Comparison of ENCODE assay signal across 16 cellular contexts in genomic region chr13:33497146-33497845, GRCh38.
DNase-seq lines count a peak whose midpoint lies in the region; ATAC-seq, FAIRE-seq and TF ChIP-seq lines count a peak whose summit lies in the region.
"Had no signal": no experiment of that assay in that cellular context is flagged by ENCODE, and none has a peak within 500 bp of the region (broad histone marks: within the 10 kb centered on the region; RNA-seq: fewer than 3 reads in every experiment).

No MANE protein-coding gene starts in this region.

- in situ Hi-C loops in HAP-1 (cut with MboI; ENCODE audit: low sequenced_read_pairs): no loop called here

- H3K4me3 ChIP-seq in left ventricle myocardium inferior (no peak overlapping the region), bronchial epithelial cell (ENCODE audit: low read depth, low read length) (no peak overlapping the region), left lung (no peak overlapping the region), HAP-1 (no peak overlapping the region)
- H3K4me3 ChIP-seq: transverse colon had no signal

- intact Hi-C loops in left ventricle myocardium inferior (cut with micrococcal nuclease): no loop called here
- intact Hi-C loops in cardiac septum (cut with DNase I): no loop called here
- intact Hi-C loops in left lung (cut with DNase I): no loop called here

- H3K27me3 ChIP-seq in left ventricle myocardium inferior (ENCODE audit: low read depth): no peaks in the 10 kb centered on the region
- no peaks in the 10 kb centered on the region for H3K27me3 ChIP-seq in bronchial epithelial cell (ENCODE audit: control insufficient read depth, insufficient read depth, low read length)
- H3K27me3 ChIP-seq in left lung: no peaks in the 10 kb centered on the region
- H3K27me3 ChIP-seq in HAP-1 (ENCODE audit: low read depth): no peaks in the 10 kb centered on the region
- H3K27me3 ChIP-seq: transverse colon had no signal

- H3K4me1 ChIP-seq in left ventricle myocardium inferior: peaks cover 36% of the 10 kb centered on the region
- peaks cover 0 to 5% of the 10 kb centered on the region in 2 donors for H3K4me1 ChIP-seq in left lung
- no peaks in the 10 kb centered on the region for H3K4me1 ChIP-seq in HAP-1

- peak overlapping the region; percentile 40 for H3K27ac ChIP-seq in left ventricle myocardium inferior (replicated peaks)
- no peak overlapping the region for H3K27ac ChIP-seq in left lung
- H3K27ac ChIP-seq: transverse colon had no signal

- ATAC-seq in left lung: peak; percentile 50
- no peak for ATAC-seq in HG03521 (IDR thresholded peaks at IDR 0.05; ENCODE audit: unreplicated experiment)

- H3K36me3 ChIP-seq in left ventricle myocardium inferior (no peaks in the 10 kb centered on the region), bronchial epithelial cell (ENCODE audit: control insufficient read depth, insufficient read depth, low read length) (no peaks in the 10 kb centered on the region), left lung (no peaks in the 10 kb centered on the region), HAP-1 (replicated peaks) (no peaks in the 10 kb centered on the region)
- H3K36me3 ChIP-seq: transverse colon had no signal

- FAIRE-seq in bronchial epithelial cell (lab: Jason Lieb, UNC): no peak

- no peak for DNase-seq in left ventricle myocardium inferior
- no peak for DNase-seq in cardiac septum (ENCODE audit: low spot score)
- DNase-seq in bronchial epithelial cell (ENCODE audit: low read depth): peak; percentile 64
- no peak for DNase-seq in left lung
- DNase-seq in NOMO-1 (lab: John Stamatoyannopoulos, UW; ENCODE audit: unreplicated experiment in 2 of 2): no peak
- DNase-seq in HAP-1 (ENCODE audit: low spot score in 2 of 2): no peak
- DNase-seq in activated CD8-positive, alpha-beta memory T cell treated with anti-CD3 and anti-CD28 coated beads, Interleukin-2, amount 50 U/mL, for 48 hours: no peak
- DNase-seq: activated CD4-positive, alpha-beta T cell treated with anti-CD3 and anti-CD28 coated beads, Interleukin-2, amount 10 ng/mL, durations not matched to agents 7 days and 5 days; activated T-cell treated with anti-CD3 and anti-CD28 coated beads, Interleukin-2, amount 50 U/mL, for 24 hours; islet precursor cell; midbrain; NCI-H1105; NCI-H446; nucleus accumbens; transverse colon had no signal

- peaks cover 4% of the 10 kb centered on the region for H3K9me3 ChIP-seq in left ventricle myocardium inferior (replicated peaks)
- no peaks in the 10 kb centered on the region for H3K9me3 ChIP-seq in left lung
- no peaks in the 10 kb centered on the region for H3K9me3 ChIP-seq in HAP-1
- H3K9me3 ChIP-seq: transverse colon had no signal

- no peak for TF ChIP-seq CTCF in left ventricle myocardium inferior (IDR thresholded peaks at IDR 0.05; ENCODE audit: borderline replicate concordance)
- TF ChIP-seq CTCF in bronchial epithelial cell (IDR thresholded peaks at IDR 0.05; ENCODE audit: insufficient read depth, low read length, severe bottlenecking): no peak
- no peak for TF ChIP-seq CTCF in left lung (IDR thresholded peaks at IDR 0.05)
